In genomic region chrX:20038966-20039365, GRCh38 we compare ENCODE assay signal across 26 cellular contexts. TPM values are rescaled to one million over a fixed set of nuclear protein-coding genes. Genes with fewer than 3 reads are reported as not detected.
DNase-seq lines count a peak whose midpoint lies in the region; ATAC-seq, FAIRE-seq and TF ChIP-seq lines count a peak whose summit lies in the region.
"Had no signal": no experiment of that assay in that cellular context is flagged by ENCODE, and none has a peak within 500 bp of the region (broad histone marks: within the 10 kb centered on the region; RNA-seq: fewer than 3 reads in every experiment).

No MANE protein-coding gene starts in this region.

- no peak overlapping the region for H2AFZ ChIP-seq in astrocyte (ENCODE audit: low read depth, low read length)

- H3K9me3 ChIP-seq in astrocyte (ENCODE audit: insufficient read depth, low read depth, low read length) (no peaks in the 10 kb centered on the region), sigmoid colon (no peaks in the 10 kb centered on the region)
- H3K9me3 ChIP-seq: BE2C, BLaER1 had no signal

- H3K27ac ChIP-seq in astrocyte (ENCODE audit: low read depth, low read length) (no peak overlapping the region), sigmoid colon (no peak overlapping the region)
- H3K27ac ChIP-seq: BLaER1 had no signal

- no peaks in the 10 kb centered on the region for H3K36me3 Mint-ChIP-seq in natural killer cell treated with Interleukin-12 subunit alpha and Interleukin-12 subunit beta and Interleukin-15 and Interleukin-18, amount 100 ng/mL, for 72 hours
- no peaks in the 10 kb centered on the region for H3K36me3 Mint-ChIP-seq in natural killer cell
- no peaks in the 10 kb centered on the region for H3K36me3 Mint-ChIP-seq in astrocyte (ENCODE audit: low read depth, unreplicated experiment)
- H3K36me3 Mint-ChIP-seq: CD14-positive monocyte had no signal

- H3K27ac Mint-ChIP-seq in natural killer cell treated with Interleukin-12 subunit alpha and Interleukin-12 subunit beta and Interleukin-15 and Interleukin-18, amount 100 ng/mL, for 72 hours: no peak overlapping the region
- H3K27ac Mint-ChIP-seq in natural killer cell (no peak overlapping the region), astrocyte (ENCODE audit: unreplicated experiment) (no peak overlapping the region)
- H3K27ac Mint-ChIP-seq: CD14-positive monocyte; CD4-positive, alpha-beta memory T cell; CD4-positive, CD25-positive, alpha-beta regulatory T cell; CD8-positive, alpha-beta memory T cell had no signal

- no peaks in the 10 kb centered on the region for H3K9me3 Mint-ChIP-seq in natural killer cell treated with Interleukin-12 subunit alpha and Interleukin-12 subunit beta and Interleukin-15 and Interleukin-18, amount 100 ng/mL, for 72 hours
- H3K9me3 Mint-ChIP-seq in natural killer cell: no peaks in the 10 kb centered on the region
- H3K9me3 Mint-ChIP-seq in astrocyte (ENCODE audit: unreplicated experiment): no peaks in the 10 kb centered on the region
- H3K9me3 Mint-ChIP-seq: CD8-positive, alpha-beta memory T cell had no signal

- H3K36me3 ChIP-seq in astrocyte (ENCODE audit: insufficient read depth, low read length) (no peaks in the 10 kb centered on the region), sigmoid colon (no peaks in the 10 kb centered on the region)
- H3K36me3 ChIP-seq: BE2C, BLaER1 had no signal

- H3K27me3 ChIP-seq in astrocyte (ENCODE audit: insufficient read depth, low read length) (no peaks in the 10 kb centered on the region), sigmoid colon (no peaks in the 10 kb centered on the region)
- H3K27me3 ChIP-seq: BE2C, BLaER1 had no signal

- H3K4me3 Mint-ChIP-seq in natural killer cell treated with Interleukin-12 subunit alpha and Interleukin-12 subunit beta and Interleukin-15 and Interleukin-18, amount 100 ng/mL, for 72 hours: no peak overlapping the region
- H3K4me3 Mint-ChIP-seq in natural killer cell (no peak overlapping the region), astrocyte (ENCODE audit: unreplicated experiment) (no peak overlapping the region)
- H3K4me3 Mint-ChIP-seq: CD14-positive monocyte; CD4-positive, alpha-beta memory T cell; CD4-positive, CD25-positive, alpha-beta regulatory T cell; CD8-positive, alpha-beta memory T cell had no signal

- TF ChIP-seq CTCF in natural killer cell (IDR thresholded peaks at IDR 0.05) (no peak), astrocyte (IDR thresholded peaks at IDR 0.05; ENCODE audit: insufficient read depth, low read depth, low read length) (no peak), epithelial cell of esophagus (IDR thresholded peaks at IDR 0.05; ENCODE audit: insufficient read depth, low read depth, low read length, missing control alignments) (no peak), sigmoid colon (IDR thresholded peaks at IDR 0.05) (no peak)

- peak; percentile 89 for FAIRE-seq in astrocyte (lab: Jason Lieb, UNC)
- FAIRE-seq: A204.1, GM12878, GM19239 had no signal

- no peaks in the 10 kb centered on the region for H3K4me1 Mint-ChIP-seq in natural killer cell treated with Interleukin-12 subunit alpha and Interleukin-12 subunit beta and Interleukin-15 and Interleukin-18, amount 100 ng/mL, for 72 hours (ENCODE audit: low read depth in 2 of 2)
- no peaks in the 10 kb centered on the region for H3K4me1 Mint-ChIP-seq in natural killer cell
- no peaks in the 10 kb centered on the region for H3K4me1 Mint-ChIP-seq in astrocyte (ENCODE audit: low read depth, unreplicated experiment)
- H3K4me1 Mint-ChIP-seq: CD4-positive, alpha-beta memory T cell; CD4-positive, CD25-positive, alpha-beta regulatory T cell; CD8-positive, alpha-beta memory T cell had no signal

- H3K4me3 ChIP-seq in astrocyte (ENCODE audit: insufficient read depth, low read depth, low read length) (no peak overlapping the region), epithelial cell of esophagus (ENCODE audit: low read length) (no peak overlapping the region), sigmoid colon (no peak overlapping the region)
- H3K4me3 ChIP-seq: BLaER1, GM12878 had no signal

- no peak overlapping the region for H3K9ac ChIP-seq in astrocyte (ENCODE audit: low read length)
- H3K9ac ChIP-seq: BLaER1 had no signal

- no peaks in the 10 kb centered on the region for H4K20me1 ChIP-seq in astrocyte (ENCODE audit: insufficient read depth, low read length)
- H4K20me1 ChIP-seq: BLaER1 had no signal

- no peaks in the 10 kb centered on the region for H3K79me2 ChIP-seq in astrocyte (ENCODE audit: insufficient read depth, low read length)

- H3K4me1 ChIP-seq in astrocyte (ENCODE audit: insufficient read depth, low read length): no peaks in the 10 kb centered on the region
- H3K4me1 ChIP-seq in sigmoid colon: no peaks in the 10 kb centered on the region
- H3K4me1 ChIP-seq: BE2C, BLaER1 had no signal

- peaks cover 0 to 6% of the 10 kb centered on the region in 2 donors for H3K27me3 Mint-ChIP-seq in natural killer cell treated with Interleukin-12 subunit alpha and Interleukin-12 subunit beta and Interleukin-15 and Interleukin-18, amount 100 ng/mL, for 72 hours
- H3K27me3 Mint-ChIP-seq in natural killer cell (ENCODE audit: low read depth in 2 of 2) (no peaks in the 10 kb centered on the region), astrocyte (ENCODE audit: low read depth, unreplicated experiment) (no peaks in the 10 kb centered on the region)
- H3K27me3 Mint-ChIP-seq: CD4-positive, alpha-beta memory T cell had no signal

- TF ChIP-seq POLR2A in sigmoid colon (IDR thresholded peaks at IDR 0.05): no peak

- H3K4me2 ChIP-seq in astrocyte (ENCODE audit: low read length): no peak overlapping the region
- H3K4me2 ChIP-seq: BLaER1 had no signal

- TF ChIP-seq EP300 in sigmoid colon (IDR thresholded peaks at IDR 0.05): no peak

- intact Hi-C loops in natural killer cell (cut with micrococcal nuclease): no loop called here
- intact Hi-C loops in sigmoid colon (cut with DNase I): no loop called here

- no peak for ATAC-seq in natural killer cell treated with Interleukin-12 subunit alpha and Interleukin-12 subunit beta and Interleukin-15 and Interleukin-18, amount 100 ng/mL, for 72 hours
- ATAC-seq in natural killer cell: no peak
- no peak for ATAC-seq in GM21619 (IDR thresholded peaks at IDR 0.05; ENCODE audit: unreplicated experiment)
- ATAC-seq: GM12878 had no signal

- WGBS in sigmoid colon, 2 donors: 93 to 98% methylated on average over 3 of the region's 3 CpGs

- peak; percentile 34 for DNase-seq in natural killer cell treated with Interleukin-12 subunit alpha and Interleukin-12 subunit beta and Interleukin-15 and Interleukin-18, amount 100 ng/mL, for 72 hours (ENCODE audit: low spot score)
- DNase-seq in natural killer cell (no peak), astrocyte (ENCODE audit: low read depth) (no peak), epithelial cell of esophagus (ENCODE audit: low read depth) (peak; percentile 61), sigmoid colon (no peak)
- DNase-seq: 8988T; ACHN; BE2C; C1 segment of cervical spinal cord; CD4-positive, alpha-beta memory T cell; CD4-positive, CD25-positive, alpha-beta regulatory T cell; CD8-positive, alpha-beta memory T cell; COR-L47; DMS 273 treated with DMSO at 0.1 percent for 48 hours; DMS153; DMS53; DMS79; DND-41; EL; GDM1 had no signal

RNA-seq across cellular contexts. Expression of gene BCLAF3, which starts 48.1 kb away (rescaled TPM):
- 1 to 10 TPM; 7.6 to 9.4 TPM for total RNA-seq in natural killer cell treated with Interleukin-12 subunit alpha and Interleukin-12 subunit beta and Interleukin-15 and Interleukin-18, amount 100 ng/mL, for 72 hours
- total RNA-seq in natural killer cell (10 to 100 TPM; 16.5 to 20.8 (median 20.1) TPM), astrocyte (8.3 and 9.9 TPM in 2 replicates), sigmoid colon (10 to 100 TPM in 1 of 4 donors, 1 to 10 TPM in 3; 7.9 to 16.3 (median 9.8) TPM)
- 10 to 100 TPM in 1 of 3 donors, 1 to 10 TPM in 2; 4.3 to 11.4 (median 9.5) TPM for polyA plus RNA-seq in sigmoid colon

Comparison
In these comparisons a context has a peak if more than half of its experiments do, and no peak if none do; other contexts are left out.
1. DNase-seq: peak in natural killer cell treated with Interleukin-12 subunit alpha and Interleukin-12 subunit beta and Interleukin-15 and Interleukin-18, amount 100 ng/mL, for 72 hours (single experiment) and epithelial cell of esophagus (single experiment); none in natural killer cell (single experiment), astrocyte (single experiment) and sigmoid colon (single experiment).